Comparison of ENCODE assay signal across 8 cellular contexts in genomic region chr12:75979181-75979580, GRCh38. TPM values are rescaled to one million over a fixed set of nuclear protein-coding genes. Genes with fewer than 3 reads are reported as not detected.
A peak's percentile ranks its signal among the peaks of the same experiment; 100 is the strongest.
DNase-seq lines count a peak whose midpoint lies in the region; ATAC-seq lines count a peak whose summit lies in the region.

No MANE protein-coding gene starts in this region.

- no peak overlapping the region for H2BK15ac ChIP-seq in mesendoderm (replicated peaks; ENCODE audit: low read depth)

- H3K56ac ChIP-seq in mesendoderm (ENCODE audit: low read length): no peak overlapping the region

- no peak overlapping the region for H2BK5ac ChIP-seq in mesendoderm (ENCODE audit: low read length)

- H4K8ac ChIP-seq in mesendoderm (ENCODE audit: low read depth, low read length): no peak overlapping the region

- H3K27ac ChIP-seq in mesendoderm (ENCODE audit: low read depth, low read length): no peak overlapping the region

- no peak overlapping the region for H3K4me3 ChIP-seq in mesendoderm (ENCODE audit: low read length)

- WGBS in mesendoderm (ENCODE audit: extremely low coverage, insufficient coverage, low lambda C conversion rate): no CpG with 5 or more reads among the region's 2 CpGs

- no peak overlapping the region for H2BK120ac ChIP-seq in mesendoderm (ENCODE audit: low read depth, low read length)

- no peak overlapping the region for H3K4ac ChIP-seq in mesendoderm (ENCODE audit: low read depth, low read length)

- H3K27ac Mint-ChIP-seq in activated naive CD4-positive, alpha-beta T cell treated with anti-CD3 and anti-CD28 coated beads, Interleukin-2, amount 50 U/mL, for 24 hours: peak overlapping the region; percentile 93

- H3K4me2 ChIP-seq in mesendoderm (ENCODE audit: low read length): no peak overlapping the region

- H4K5ac ChIP-seq in mesendoderm (ENCODE audit: low read length): no peak overlapping the region

- H3K27me3 Mint-ChIP-seq in activated naive CD4-positive, alpha-beta T cell treated with anti-CD3 and anti-CD28 coated beads, Interleukin-2, amount 50 U/mL, for 24 hours: no peaks in the 10 kb centered on the region

- H3K18ac ChIP-seq in mesendoderm (ENCODE audit: low read length): peak overlapping the region; percentile 22

- H3K79me2 ChIP-seq in mesendoderm (ENCODE audit: control insufficient read depth, insufficient read depth, low read length): no peaks in the 10 kb centered on the region

- H3K36me3 Mint-ChIP-seq in activated naive CD4-positive, alpha-beta T cell treated with anti-CD3 and anti-CD28 coated beads, Interleukin-2, amount 50 U/mL, for 24 hours: peaks cover 2% of the 10 kb centered on the region

- no peaks in the 10 kb centered on the region for H3K9me3 Mint-ChIP-seq in activated naive CD4-positive, alpha-beta T cell treated with anti-CD3 and anti-CD28 coated beads, Interleukin-2, amount 50 U/mL, for 24 hours

- ATAC-seq in HG03460 (IDR thresholded peaks at IDR 0.05; ENCODE audit: unreplicated experiment) (peak; percentile 34), HG03045 (IDR thresholded peaks at IDR 0.05; ENCODE audit: unreplicated experiment) (no peak), HG02970 (IDR thresholded peaks at IDR 0.05; ENCODE audit: low FRiP score, unreplicated experiment) (no peak)

- no peak overlapping the region for H3K23ac ChIP-seq in mesendoderm (ENCODE audit: low read length)

- peak overlapping the region; percentile 73 for H3K4me3 Mint-ChIP-seq in activated naive CD4-positive, alpha-beta T cell treated with anti-CD3 and anti-CD28 coated beads, Interleukin-2, amount 50 U/mL, for 24 hours

- no peak overlapping the region for H3K9ac ChIP-seq in mesendoderm (ENCODE audit: low read length)

- H3K4me1 ChIP-seq in mesendoderm (ENCODE audit: control insufficient read depth, low read depth, low read length): peaks cover 13% of the 10 kb centered on the region

- H2AK5ac ChIP-seq in mesendoderm (ENCODE audit: low read length): no peak overlapping the region

- H3K79me1 ChIP-seq in mesendoderm (ENCODE audit: low read length): no peaks in the 10 kb centered on the region

- no peaks in the 10 kb centered on the region for H3K27me3 ChIP-seq in mesendoderm (ENCODE audit: insufficient read depth, low read length, poor library complexity)

- DNase-seq in EL (peak; percentile 73), mesendoderm (no peak), hypothalamus (lab: John Stamatoyannopoulos, UW) (no peak), NCI-H146 treated with DMSO at 0.1 percent for 48 hours (lab: John Stamatoyannopoulos, UW; ENCODE audit: unreplicated experiment) (no peak)

- H3K36me3 ChIP-seq in mesendoderm (ENCODE audit: control insufficient read depth, insufficient read depth, low read length): no peaks in the 10 kb centered on the region

- H3K4me1 Mint-ChIP-seq in activated naive CD4-positive, alpha-beta T cell treated with anti-CD3 and anti-CD28 coated beads, Interleukin-2, amount 50 U/mL, for 24 hours: peaks cover 65% of the 10 kb centered on the region

RNA-seq across cellular contexts. Expression of gene PHLDA1, which starts 52.4 kb away (rescaled TPM):
- polyA plus RNA-seq in mesendoderm (2013, experiment 1 of 2): 9.4 TPM
- polyA plus RNA-seq in mesendoderm (2013, experiment 2 of 2): 10.2 TPM
